In genomic region chr19:55476100-55476775, GRCh38 we compare ENCODE assay signal across 8 cellular contexts. TPM values are rescaled to one million over a fixed set of nuclear protein-coding genes. Genes with fewer than 3 reads are reported as not detected.
A peak's percentile ranks its signal among the peaks of the same experiment; 100 is the strongest.
DNase-seq lines count a peak whose midpoint lies in the region; ATAC-seq and TF ChIP-seq lines count a peak whose summit lies in the region.

Gene ZNF628, plus strand, starts transcription at chr19:55476617. Its CDS starts 3,294 bp downstream, at chr19:55479911.

- H3K9ac ChIP-seq in IMR-90 (ENCODE audit: low read depth, low read length) (peak within 1 kb of the TSS; percentile 81), mucosa of rectum (ENCODE audit: low read depth in 1 of 2, low read length in 2 of 2) (peak within 1 kb of the TSS; percentile 73 to 74)

- H3K9me3 ChIP-seq in IMR-90 (ENCODE audit: control insufficient read depth, insufficient read depth, low read length), result no peaks in the 10 kb centered on the region
- H3K9me3 ChIP-seq in OCI-LY7 (ENCODE audit: low read length), result no peaks in the 10 kb centered on the region
- H3K9me3 ChIP-seq in mucosa of rectum (ENCODE audit: control insufficient read depth in 2 of 2, low read length in 2 of 2), result no peaks in the 10 kb centered on the region

- peak within 1 kb of the TSS; percentile 84 for H2AK9ac ChIP-seq in IMR-90 (replicated peaks; ENCODE audit: low read depth, low read length, poor library complexity)

- ATAC-seq in GM21529 (IDR thresholded peaks at IDR 0.05; ENCODE audit: unreplicated experiment), result peak; percentile 83
- peak; percentile 96 for ATAC-seq in IMR-90 (ENCODE audit: low read depth)

- peak within 1 kb of the TSS; percentile 99 for H4K5ac ChIP-seq in IMR-90 (ENCODE audit: low read depth, low read length)

- peak; percentile 71 for TF ChIP-seq POLR2A in IMR-90 (IDR thresholded peaks at IDR 0.05; ENCODE audit: low read depth, low read length)
- peak; percentile 53 for TF ChIP-seq POLR2A in erythroblast (IDR thresholded peaks at IDR 0.05; ENCODE audit: low read length)

- H3K36me3 ChIP-seq in IMR-90 (ENCODE audit: control insufficient read depth, insufficient read depth, low read length), result peaks cover 1% of the 10 kb centered on the region; the same call in 1 of the 2 replicates
- H3K36me3 ChIP-seq in OCI-LY7 (ENCODE audit: insufficient read depth, low read length), result no peaks in the 10 kb centered on the region
- no peaks in the 10 kb centered on the region for H3K36me3 ChIP-seq in mucosa of rectum (ENCODE audit: control insufficient read depth in 2 of 2, insufficient read depth in 2 of 2, low read length in 2 of 2)

- H3K27ac ChIP-seq in IMR-90 (ENCODE audit: insufficient read depth, low read length) (peak within 1 kb of the TSS; percentile 85), OCI-LY7 (ENCODE audit: low read depth, low read length, poor library complexity, severe bottlenecking) (peak within 1 kb of the TSS; percentile 52), mucosa of rectum (ENCODE audit: low read depth in 2 of 2, low read length in 2 of 2) (peak within 1 kb of the TSS; percentile 89 to 92)

- dilution Hi-C loops in IMR-90 (cut with HindIII; ENCODE audit: low sequenced_read_pairs, unreplicated experiment), result no loop called here

- peak within 1 kb of the TSS; percentile 88 for H3K56ac ChIP-seq in IMR-90 (ENCODE audit: extremely low read depth, insufficient read depth, low read length)

- TF ChIP-seq CTCF in IMR-90 (conservative IDR thresholded peaks at IDR 0.05; ENCODE audit: low read depth, low read length) (no peak), OCI-LY7 (conservative IDR thresholded peaks at IDR 0.05; ENCODE audit: low read length) (no peak)

- intact Hi-C loops in IMR-90 (cut with micrococcal nuclease), result loop anchor here (1.0 kb wide), 1 partner anchor 11 kb away; no protein-coding TSS in a partner anchor
- intact Hi-C loops in OCI-LY7 (cut with micrococcal nuclease; ENCODE audit: unreplicated experiment), result no loop called here

- peak within 1 kb of the TSS; percentile 91 for H3K4ac ChIP-seq in IMR-90 (ENCODE audit: low read depth, low read length)

- peaks cover 18% of the 10 kb centered on the region for H3K9me1 ChIP-seq in IMR-90 (ENCODE audit: insufficient read depth, low read length)

- H2BK20ac ChIP-seq in IMR-90 (ENCODE audit: low read depth, low read length), result peak within 1 kb of the TSS; percentile 92; the same call in 1 of the 2 replicates

- H3K4me2 ChIP-seq in IMR-90 (ENCODE audit: low read depth, low read length) (peak within 1 kb of the TSS; percentile 96), OCI-LY7 (ENCODE audit: low read length) (peak within 1 kb of the TSS; percentile 87)

- H2AFZ ChIP-seq in IMR-90 (replicated peaks; ENCODE audit: low read length, poor library complexity) (peak within 1 kb of the TSS; percentile 97), OCI-LY7 (ENCODE audit: low read length) (peak within 1 kb of the TSS; percentile 79; the same call in 1 of the 2 replicates)

- H2BK15ac ChIP-seq in IMR-90 (ENCODE audit: low read depth, low read length), result peak within 1 kb of the TSS; percentile 77; the same call in 1 of the 3 replicates

- TF ChIP-seq RAD21 in IMR-90 (IDR thresholded peaks at IDR 0.05; ENCODE audit: low read length), result no peak

- H3K14ac ChIP-seq in IMR-90 (replicated peaks; ENCODE audit: low read depth, low read length), result peak within 1 kb of the TSS; percentile 99

- peak within 1 kb of the TSS; percentile 90 for H4K91ac ChIP-seq in IMR-90 (ENCODE audit: insufficient read depth, low read depth, low read length)

- no peaks in the 10 kb centered on the region; the same call in 1 of the 2 replicates for H4K20me1 ChIP-seq in IMR-90 (ENCODE audit: insufficient read depth, low read length)
- H4K20me1 ChIP-seq in OCI-LY7 (ENCODE audit: insufficient read depth, low read length), result no peaks in the 10 kb centered on the region

- in situ Hi-C loops in IMR-90 (cut with MboI; ENCODE audit: low sequenced_read_pairs), result loop anchor here (25.0 kb wide), 1 partner anchor 1014 kb away; the partner anchor contains the start of genes CDC42EP5 and LENG9

- H2BK120ac ChIP-seq in IMR-90 (ENCODE audit: low read depth, low read length), result peak within 1 kb of the TSS; percentile 78

- peaks cover 14 to 36% of the 10 kb centered on the region in 2 experiments for H3K79me1 ChIP-seq in IMR-90 (ENCODE audit: low read depth in 1 of 2, low read length in 2 of 2)

- H3K4me3 ChIP-seq in IMR-90 (ENCODE audit: insufficient read depth, low read depth, low read length) (peak within 1 kb of the TSS; percentile 73), OCI-LY7 (ENCODE audit: low read depth, low read length, poor library complexity, severe bottlenecking) (peak within 1 kb of the TSS; percentile 73), mucosa of rectum (ENCODE audit: low read length in 2 of 2) (peak within 1 kb of the TSS; percentile 78 to 83)

- peaks cover 13% of the 10 kb centered on the region; the same call in 1 of the 2 replicates for H3K79me2 ChIP-seq in OCI-LY7 (ENCODE audit: insufficient read depth, low read depth, low read length)

- H3K27me3 ChIP-seq in IMR-90 (ENCODE audit: control insufficient read depth, insufficient read depth, low read length), result no peaks in the 10 kb centered on the region
- no peaks in the 10 kb centered on the region for H3K27me3 ChIP-seq in mucosa of rectum (ENCODE audit: control insufficient read depth in 2 of 2, insufficient read depth in 2 of 2, low read length in 2 of 2)

- BruUV-seq in IMR-90 (replicated peaks; lab: Mats Ljungman, UMichigan) (no TSS peak), OCI-LY7 (replicated peaks; lab: Mats Ljungman, UMichigan) (no TSS peak)

- 0% methylated on average over 24 of the region's 61 CpGs; no CpG with 5 or more reads in 1 of the 2 experiments for WGBS in IMR-90 (ENCODE audit: extremely low coverage in 2 of 2, insufficient read length in 1 of 2), 2 experiments

- H3K18ac ChIP-seq in IMR-90 (ENCODE audit: low read depth, low read length), result peak within 1 kb of the TSS; percentile 79

- H2BK5ac ChIP-seq in IMR-90 (ENCODE audit: low read depth, low read length, poor library complexity, severe bottlenecking), result peak within 1 kb of the TSS; percentile 85

- no peaks in the 10 kb centered on the region for H3K9me2 ChIP-seq in OCI-LY7 (ENCODE audit: insufficient read depth, low read length)

- H2AK5ac ChIP-seq in IMR-90 (ENCODE audit: low read depth, low read length), result peak within 1 kb of the TSS; percentile 90

- peaks cover 9% of the 10 kb centered on the region for H3K4me1 ChIP-seq in IMR-90 (ENCODE audit: control insufficient read depth, insufficient read depth, low read length)
- H3K4me1 ChIP-seq in OCI-LY7 (ENCODE audit: insufficient read depth, low read length, poor library complexity, severe bottlenecking), result peaks cover 25% of the 10 kb centered on the region
- H3K4me1 ChIP-seq in mucosa of rectum (ENCODE audit: control insufficient read depth in 2 of 2, insufficient read depth in 2 of 2, low read length in 2 of 2), result peaks cover 6 to 9% of the 10 kb centered on the region in 2 donors

- CTCF ChIA-PET in IMR-90 (lab: Yijun Ruan, JAX), result interaction anchor here (1.0 to 1.6 kb wide), 4 partner anchors 9 to 28 kb away, joined by 3 to 13 read pairs (median 4); partner anchors contain the start of gene ISOC2
- CTCF ChIA-PET in OCI-LY7 (lab: Charles Lee; ENCODE audit: unreplicated experiment), result interaction anchor here (1.7 kb wide), 1 partner anchor 27 kb away, joined by 4 read pairs; no protein-coding TSS in a partner anchor

- peak within 1 kb of the TSS; percentile 98; the same call in 1 of the 2 replicates for H3K23ac ChIP-seq in IMR-90 (ENCODE audit: low read depth, low read length)

- POLR2A ChIA-PET in IMR-90 (lab: Charles Lee; ENCODE audit: unreplicated experiment), result interaction anchor here (0.5 to 1.4 kb wide), 3 partner anchors 9 to 73 kb away, joined by 3 to 8 read pairs (median 5); partner anchors contain the start of gene NAT14
- POLR2A ChIA-PET in OCI-LY7 (lab: Charles Lee), result interaction anchor here (0.6 to 1.4 kb wide), 5 partner anchors 9 to 219 kb away, joined by 3 to 4 read pairs (median 3); partner anchors contain the start of gene NAT14

- peak within 1 kb of the TSS; percentile 99 for H4K8ac ChIP-seq in IMR-90 (ENCODE audit: low read depth in 2 of 2, low read length in 2 of 2)

- DNase-seq in DMS 273 (lab: John Stamatoyannopoulos, UW; ENCODE audit: unreplicated experiment), result peak; percentile 99
- DNase-seq in IMR-90, result peak; percentile 98
- peak; percentile 99 for DNase-seq in OCI-LY7 (ENCODE audit: low spot score)
- DNase-seq in activated T-cell treated with anti-CD3 and anti-CD28 coated beads for 48 hours (ENCODE audit: low read depth), result peak; percentile 97
- DNase-seq in erythroblast (lab: John Stamatoyannopoulos, UW), result peak; percentile 99
- peak; percentile 92 to 97 for DNase-seq in stimulated activated CD8-positive, alpha-beta memory T cell treated with anti-CD3 and anti-CD28 coated beads, Interleukin-4, amount 100 ng/mL, for 4 hours (ENCODE audit: low read depth in 2 of 2, low spot score in 1 of 2)

TF ChIP-seq in IMR-90, 13 proteins besides CTCF, POLR2A, EP300 and RAD21 (continues in another document):
- TF ChIP-seq CEBPB (IDR thresholded peaks at IDR 0.05; ENCODE audit: low read depth, low read length) (no peak), MAZ (IDR thresholded peaks at IDR 0.05; ENCODE audit: borderline replicate concordance, low read depth, low read length) (peak; percentile 87), MAFK (IDR thresholded peaks at IDR 0.05; ENCODE audit: low read depth, low read length) (no peak), MXI1 (IDR thresholded peaks at IDR 0.05; ENCODE audit: borderline replicate concordance, low read depth, low read length) (peak; percentile 64; the same call in 1 of the 2 replicates), FOS (IDR thresholded peaks at IDR 0.05; ENCODE audit: low read depth, low read length) (no peak; the same call in 1 of the 2 replicates), USF2 (IDR thresholded peaks at IDR 0.05; ENCODE audit: low read depth, low read length) (peak; percentile 43; the same call in 1 of the 2 replicates), SMC3 (IDR thresholded peaks at IDR 0.05; ENCODE audit: low read depth, low read length) (no peak), RFX5 (IDR thresholded peaks at IDR 0.05; ENCODE audit: low read depth, low read length) (peak; percentile 8; the same call in 1 of the 2 replicates)

RNA-seq across cellular contexts. Expression of gene ZNF628, which starts in this region (rescaled TPM):
- 0.18 and 0.28 TPM in 2 replicates for total RNA-seq in IMR-90 (2012; rRNA removed)
- polyA plus RNA-seq in IMR-90 (2012; rRNA removed), result 1.9 and 2.6 TPM in 2 replicates
- polyA plus RNA-seq in IMR-90 (2012; cell fraction: cytosol; rRNA removed), result 2.0 and 4.3 TPM in 2 replicates
- 4.7 and 12.2 TPM in 2 replicates for polyA plus RNA-seq in IMR-90 (2012; cell fraction: nucleus; rRNA removed; ENCODE audit: low replicate concordance)
- 1.8 and 5.2 TPM in 2 replicates for total RNA-seq in OCI-LY7 (2014; rRNA removed; shearing (Covaris generic))
- 8.6 and 10.6 TPM in 2 replicates for total RNA-seq in OCI-LY7 (2022)

Comparison
In these comparisons a context has a peak if more than half of its experiments do, and no peak if none do; other contexts are left out.
1. Peak in every context shown above with its lines: DNase-seq, ATAC-seq, H3K4me3 ChIP-seq and H3K27ac ChIP-seq.